Comparison of ENCODE assay signal across 23 cellular contexts in genomic region chr9:38224941-38225340, GRCh38.
A peak's percentile ranks its signal among the peaks of the same experiment; 100 is the strongest.
DNase-seq lines count a peak whose midpoint lies in the region; ATAC-seq and TF ChIP-seq lines count a peak whose summit lies in the region.
"Had no signal": no experiment of that assay in that cellular context is flagged by ENCODE, and none has a peak within 500 bp of the region (broad histone marks: within the 10 kb centered on the region; RNA-seq: fewer than 3 reads in every experiment).

No MANE protein-coding gene starts in this region.

- H3K79me2 ChIP-seq in neural progenitor cell (ENCODE audit: low read depth) = no peaks in the 10 kb centered on the region

- ATAC-seq in activated CD8-positive, alpha-beta memory T cell treated with anti-CD3 and anti-CD28 coated beads, Interleukin-2, amount 10 ng/mL, durations not matched to agents 7 days and 5 days = no peak
- ATAC-seq in GM21423 (IDR thresholded peaks at IDR 0.05; ENCODE audit: unreplicated experiment) (no peak), GM21723 (IDR thresholded peaks at IDR 0.05; ENCODE audit: unreplicated experiment) (no peak)
- ATAC-seq: SK-N-SH treated with all-trans-retinoic acid at 6 μM for 48 hours had no signal

- no peak overlapping the region for H3K4me2 ChIP-seq in neural progenitor cell
- H3K4me2 ChIP-seq: KMS-11, PC-9 had no signal

- H3K27ac ChIP-seq in neural progenitor cell = no peak overlapping the region
- H3K27ac ChIP-seq: 22Rv1, KMS-11, RWPE1 had no signal

- CTCF ChIA-PET in activated CD8-positive, alpha-beta memory T cell treated with anti-CD3 and anti-CD28 coated beads, Interleukin-2, amount 10 ng/mL, durations not matched to agents 7 days and 5 days (lab: Charles Lee) = no interaction called here

- peaks cover 33% of the 10 kb centered on the region for H3F3A ChIP-seq in neural progenitor cell (ENCODE audit: low read depth)

- TF ChIP-seq CTCF in glutamatergic neuron (IDR thresholded peaks at IDR 0.05; ENCODE audit: partially characterized antibody, unreplicated experiment) (no peak), neural progenitor cell (IDR thresholded peaks at IDR 0.05) (no peak)

- no peaks in the 10 kb centered on the region for H3K9me3 ChIP-seq in neural progenitor cell (ENCODE audit: low read depth)

- H2AFZ ChIP-seq in neural progenitor cell (replicated peaks) = no peak overlapping the region
- H2AFZ ChIP-seq: PC-9 had no signal

- no peak overlapping the region for H3K4me3 Mint-ChIP-seq in activated CD8-positive, alpha-beta memory T cell treated with anti-CD3 and anti-CD28 coated beads, Interleukin-2, amount 10 ng/mL, durations not matched to agents 7 days and 5 days
- H3K4me3 Mint-ChIP-seq in glutamatergic neuron (ENCODE audit: unreplicated experiment) = no peak overlapping the region
- no peak overlapping the region for H3K4me3 Mint-ChIP-seq in neural progenitor cell

- H3K4me1 Mint-ChIP-seq in activated CD8-positive, alpha-beta memory T cell treated with anti-CD3 and anti-CD28 coated beads, Interleukin-2, amount 10 ng/mL, durations not matched to agents 7 days and 5 days = peaks cover 13% of the 10 kb centered on the region
- peaks cover 32% of the 10 kb centered on the region for H3K4me1 Mint-ChIP-seq in glutamatergic neuron (ENCODE audit: low read depth, unreplicated experiment)
- H3K4me1 Mint-ChIP-seq in neural progenitor cell = peaks cover 41% of the 10 kb centered on the region

- DNase-seq in activated CD8-positive, alpha-beta memory T cell treated with anti-CD3 and anti-CD28 coated beads for 24 hours = peak; percentile 19
- DNase-seq in activated CD8-positive, alpha-beta memory T cell treated with anti-CD3 and anti-CD28 coated beads, Interleukin-2, amount 10 ng/mL, durations not matched to agents 7 days and 5 days = no peak
- DNase-seq in glutamatergic neuron (no peak), neural progenitor cell (ENCODE audit: low spot score) (no peak), NCI-H526 (lab: John Stamatoyannopoulos, UW) (no peak)
- no peak for DNase-seq in activated effector memory CD4-positive, alpha-beta T cell treated with Interleukin-2 at 50 U/mL for 16 hours
- DNase-seq: AML-193, COR-L47, DMS 273 treated with DMSO at 0.1 percent for 48 hours, GOT3, NCI-H1417 treated with DMSO at 0.1 percent for 48 hours, NCI-H187 treated with DMSO at 0.1 percent for 48 hours, NCI-H2227 treated with DMSO at 0.1 percent for 48 hours, NCI-H510A treated with DMSO at 0.1 percent for 48 hours, NCI-H82, PC-9, SIG-M5 had no signal

- H3K4me3 ChIP-seq in neural progenitor cell = no peak overlapping the region
- H3K4me3 ChIP-seq: PC-9 had no signal

- no peak overlapping the region for H3K27ac Mint-ChIP-seq in activated CD8-positive, alpha-beta memory T cell treated with anti-CD3 and anti-CD28 coated beads, Interleukin-2, amount 10 ng/mL, durations not matched to agents 7 days and 5 days
- H3K27ac Mint-ChIP-seq in glutamatergic neuron (ENCODE audit: unreplicated experiment) (peak overlapping the region; percentile 60), neural progenitor cell (peak overlapping the region; percentile 6)

- peaks cover 36% of the 10 kb centered on the region for H3K27me3 ChIP-seq in neural progenitor cell

- peaks cover 49% of the 10 kb centered on the region for H3K27me3 Mint-ChIP-seq in activated CD8-positive, alpha-beta memory T cell treated with anti-CD3 and anti-CD28 coated beads, Interleukin-2, amount 10 ng/mL, durations not matched to agents 7 days and 5 days
- H3K27me3 Mint-ChIP-seq in glutamatergic neuron (ENCODE audit: unreplicated experiment) (peaks cover 7% of the 10 kb centered on the region), neural progenitor cell (ENCODE audit: insufficient read depth, low read depth) (peaks cover 3% of the 10 kb centered on the region)

- no peaks in the 10 kb centered on the region for H3K36me3 Mint-ChIP-seq in activated CD8-positive, alpha-beta memory T cell treated with anti-CD3 and anti-CD28 coated beads, Interleukin-2, amount 10 ng/mL, durations not matched to agents 7 days and 5 days
- H3K36me3 Mint-ChIP-seq in glutamatergic neuron (ENCODE audit: unreplicated experiment) (peaks cover 6% of the 10 kb centered on the region), neural progenitor cell (no peaks in the 10 kb centered on the region)

- peaks cover 30% of the 10 kb centered on the region for H3K4me1 ChIP-seq in neural progenitor cell

- no peak overlapping the region for H3K9ac ChIP-seq in neural progenitor cell
- H3K9ac ChIP-seq: KMS-11 had no signal

- H3K9me3 Mint-ChIP-seq in activated CD8-positive, alpha-beta memory T cell treated with anti-CD3 and anti-CD28 coated beads, Interleukin-2, amount 10 ng/mL, durations not matched to agents 7 days and 5 days (ENCODE audit: low read depth) = no peaks in the 10 kb centered on the region
- H3K9me3 Mint-ChIP-seq in glutamatergic neuron (ENCODE audit: unreplicated experiment) (peaks cover 5% of the 10 kb centered on the region), neural progenitor cell (peaks cover 14% of the 10 kb centered on the region)

- H4K20me1 ChIP-seq in neural progenitor cell (ENCODE audit: low read depth) = no peaks in the 10 kb centered on the region

- no peaks in the 10 kb centered on the region for H3K36me3 ChIP-seq in neural progenitor cell
